16 cellular contexts compared by ENCODE assay signal in the genomic region with DNA sequence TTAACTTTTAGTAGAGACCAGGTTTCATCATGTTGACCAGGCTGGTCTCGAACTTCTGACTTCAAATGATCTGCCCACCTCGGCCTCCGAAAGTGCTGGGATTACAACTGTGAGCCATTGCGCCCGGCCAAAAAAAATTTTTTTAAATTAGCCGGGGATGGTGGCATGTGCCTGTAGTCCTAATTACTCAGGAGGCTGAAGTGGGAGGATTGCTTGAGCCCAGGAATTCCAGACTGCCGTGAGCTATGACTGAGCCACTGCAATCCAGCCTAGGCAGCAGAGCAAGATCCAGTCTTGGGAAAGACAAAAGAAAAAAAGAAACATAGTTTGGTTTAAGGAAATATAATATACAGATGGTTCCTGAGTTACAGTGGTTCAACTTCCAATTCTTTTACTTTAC. TPM values are rescaled to one million over a fixed set of nuclear protein-coding genes. Genes with fewer than 3 reads are reported as not detected.
DNase-seq lines count a peak whose midpoint lies in the region; ATAC-seq and TF ChIP-seq lines count a peak whose summit lies in the region.
"Had no signal": no experiment of that assay in that cellular context is flagged by ENCODE, and none has a peak within 500 bp of the region (broad histone marks: within the 10 kb centered on the region; RNA-seq: fewer than 3 reads in every experiment).

No MANE protein-coding gene starts in this region.

- H3K27me3 Mint-ChIP-seq in activated T-cell treated with anti-CD3 and anti-CD28 coated beads, Interleukin-2, amount 50 U/mL, for 24 hours: no peaks in the 10 kb centered on the region
- H3K27me3 Mint-ChIP-seq in T-helper 17 cell: no peaks in the 10 kb centered on the region

- H3K4me3 Mint-ChIP-seq in activated T-cell treated with anti-CD3 and anti-CD28 coated beads, Interleukin-2, amount 50 U/mL, for 24 hours: no peak overlapping the region
- H3K4me3 Mint-ChIP-seq in T-helper 17 cell: no peak overlapping the region
- H3K4me3 Mint-ChIP-seq: CD14-positive monocyte; CD8-positive, alpha-beta T cell had no signal

- in situ Hi-C loops in transverse colon (cut with MboI; ENCODE audit: low pct_ligation_motif_present in 1 of 4, low pct_unique_long_range_greater_than_20kb in 1 of 4, low sequenced_read_pairs in 3 of 4): no loop called here

- no peak for ATAC-seq in T-helper 17 cell
- ATAC-seq in sciatic nerve: no peak
- ATAC-seq in GM21723 (IDR thresholded peaks at IDR 0.05; ENCODE audit: unreplicated experiment): no peak
- ATAC-seq: CD8-positive, alpha-beta T cell; HepG2 had no signal

- TF ChIP-seq CTCF in transverse colon (IDR thresholded peaks at IDR 0.05): no peak

- DNase-seq in activated T-cell treated with anti-CD3 and anti-CD28 coated beads, Interleukin-2, amount 50 U/mL, for 24 hours: no peak
- DNase-seq in activated T-cell treated with anti-CD3 and anti-CD28 coated beads, Interleukin-2, amount 50 U/mL, for 1 hour: no peak
- DNase-seq in T-helper 17 cell: no peak
- peak; percentile 63 for DNase-seq in islet precursor cell
- no peak for DNase-seq in transverse colon
- no peak for DNase-seq in sciatic nerve (ENCODE audit: low spot score)
- DNase-seq: CD8-positive, alpha-beta T cell; COR-L47; DMS153; DMS79 treated with DMSO at 0.1 percent for 48 hours; EL had no signal

- H3K9me3 ChIP-seq in T-helper 17 cell (ENCODE audit: control insufficient read depth, low read length, poor library complexity, severe bottlenecking): no peaks in the 10 kb centered on the region
- no peaks in the 10 kb centered on the region for H3K9me3 ChIP-seq in transverse colon
- H3K9me3 ChIP-seq: HAP-1 had no signal

- H3K27me3 ChIP-seq in transverse colon: no peaks in the 10 kb centered on the region

- H3K27ac ChIP-seq in transverse colon: peak overlapping the region in 3 of 4 donors; percentile 7 to 38 (median 12)
- H3K27ac ChIP-seq: 22Rv1 had no signal

- peaks cover 0 to 32% (median 10%) of the 10 kb centered on the region in 4 donors for H3K36me3 ChIP-seq in transverse colon

- peaks cover 0 to 17% (median 8%) of the 10 kb centered on the region in 4 donors for H3K4me1 ChIP-seq in transverse colon
- H3K4me1 ChIP-seq: HAP-1 had no signal

- 78 to 84% methylated on average over 2 to 7 of the region's 7 CpGs for WGBS in transverse colon (ENCODE audit: low coverage in 1 of 2), 2 donors

- peaks cover 35% of the 10 kb centered on the region for H3K4me1 Mint-ChIP-seq in activated T-cell treated with anti-CD3 and anti-CD28 coated beads, Interleukin-2, amount 50 U/mL, for 24 hours (ENCODE audit: low read depth)
- H3K4me1 Mint-ChIP-seq in T-helper 17 cell: peaks cover 21% of the 10 kb centered on the region
- H3K4me1 Mint-ChIP-seq: CD14-positive monocyte had no signal

- no peak for TF ChIP-seq EP300 in transverse colon (IDR thresholded peaks at IDR 0.05; ENCODE audit: low read depth)

- no peaks in the 10 kb centered on the region for H3K9me3 Mint-ChIP-seq in activated T-cell treated with anti-CD3 and anti-CD28 coated beads, Interleukin-2, amount 50 U/mL, for 24 hours
- H3K9me3 Mint-ChIP-seq: CD14-positive monocyte; CD8-positive, alpha-beta T cell had no signal

- intact Hi-C loops in transverse colon (cut with DNase I; ENCODE audit: low total_unique reads) (no loop called here), sciatic nerve (cut with DNase I) (no loop called here)

- peaks cover 73% of the 10 kb centered on the region for H3K36me3 Mint-ChIP-seq in activated T-cell treated with anti-CD3 and anti-CD28 coated beads, Interleukin-2, amount 50 U/mL, for 24 hours (ENCODE audit: low read depth)
- peaks cover 18% of the 10 kb centered on the region for H3K36me3 Mint-ChIP-seq in T-helper 17 cell (ENCODE audit: low read depth)

- no peak for TF ChIP-seq POLR2A in transverse colon (IDR thresholded peaks at IDR 0.05)

- no peak overlapping the region for H3K4me3 ChIP-seq in transverse colon
- H3K4me3 ChIP-seq: HAP-1 had no signal

- peak overlapping the region; percentile 18 for H3K27ac Mint-ChIP-seq in activated T-cell treated with anti-CD3 and anti-CD28 coated beads, Interleukin-2, amount 50 U/mL, for 24 hours
- H3K27ac Mint-ChIP-seq in T-helper 17 cell: peak overlapping the region; percentile 14
- H3K27ac Mint-ChIP-seq: CD8-positive, alpha-beta T cell had no signal

RNA-seq across cellular contexts. Expression of gene EIF3J, which starts 44.9 kb away (rescaled TPM):
- total RNA-seq in T-helper 17 cell (10 to 100 TPM; 52.7 to 73.1 TPM), transverse colon (10 to 100 TPM; 27.7 to 55.6 (median 42.2) TPM), sciatic nerve (68.9 TPM)
